ENCODE assay signal across 33 cellular contexts in the genomic region with DNA sequence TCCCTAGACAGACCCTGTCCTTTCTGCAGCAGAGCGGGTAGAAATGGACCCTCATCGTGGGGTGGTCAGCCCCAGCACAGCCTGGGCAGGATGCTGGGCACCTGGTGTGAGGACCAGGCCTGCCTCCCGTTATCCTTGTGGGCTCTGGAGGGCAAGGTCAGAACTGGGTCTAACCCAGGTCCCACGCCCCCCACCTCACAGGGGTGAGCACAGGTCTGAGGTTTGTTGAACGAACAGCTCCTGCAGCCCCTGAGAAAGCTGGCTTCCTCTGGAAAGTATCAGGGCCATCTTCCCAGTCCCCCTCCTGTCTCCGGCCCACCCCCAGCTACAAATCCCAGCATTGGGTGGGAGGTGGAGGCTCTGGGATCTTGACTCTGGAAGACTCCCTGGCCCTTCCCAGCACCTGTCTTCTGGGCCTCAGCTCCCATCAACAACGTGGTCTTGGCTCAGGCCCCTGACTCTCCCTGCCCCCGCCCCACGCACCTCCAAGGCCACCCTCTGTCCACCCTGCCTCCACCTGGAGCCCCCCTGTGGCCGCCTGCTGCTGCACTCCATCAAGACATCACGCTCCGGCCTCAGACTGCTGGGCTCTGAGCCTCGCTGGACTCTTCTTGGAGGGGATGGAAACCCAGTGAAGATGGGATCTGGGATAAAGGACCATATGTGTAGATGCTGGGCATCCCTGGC.
"Had no signal": no experiment of that assay in that cellular context is flagged by ENCODE, and none has a peak within 500 bp of the region (broad histone marks: within the 10 kb centered on the region; RNA-seq: fewer than 3 reads in every experiment).

No MANE protein-coding gene starts in this region.

- H3K4me1 Mint-ChIP-seq: activated CD4-positive, alpha-beta memory T cell treated with anti-CD3 and anti-CD28 coated beads, Interleukin-2, amount 10 ng/mL, durations not matched to agents 7 days and 5 days; activated naive CD4-positive, alpha-beta T cell treated with anti-CD3 and anti-CD28 coated beads, Interleukin-2, amount 10 ng/mL, durations not matched to agents 7 days and 5 days; activated naive CD8-positive, alpha-beta T cell treated with anti-CD3 and anti-CD28 coated beads, Interleukin-2, amount 50 U/mL, for 24 hours; central memory CD8-positive, alpha-beta T cell; T-cell; T-helper 17 cell had no signal

- H3K27ac Mint-ChIP-seq: activated CD4-positive, alpha-beta memory T cell treated with anti-CD3 and anti-CD28 coated beads, Interleukin-2, amount 10 ng/mL, durations not matched to agents 7 days and 5 days; activated naive CD4-positive, alpha-beta T cell treated with anti-CD3 and anti-CD28 coated beads, Interleukin-2, amount 10 ng/mL, durations not matched to agents 7 days and 5 days; activated naive CD8-positive, alpha-beta T cell; activated naive CD8-positive, alpha-beta T cell treated with anti-CD3 and anti-CD28 coated beads, Interleukin-2, amount 50 U/mL, for 24 hours; T-cell; T-helper 17 cell had no signal

- H2AFZ ChIP-seq: PC-9 had no signal

- H3K4me3 Mint-ChIP-seq: activated CD4-positive, alpha-beta memory T cell treated with anti-CD3 and anti-CD28 coated beads, Interleukin-2, amount 10 ng/mL, durations not matched to agents 7 days and 5 days; activated naive CD4-positive, alpha-beta T cell treated with anti-CD3 and anti-CD28 coated beads, Interleukin-2, amount 10 ng/mL, durations not matched to agents 7 days and 5 days; activated naive CD8-positive, alpha-beta T cell; activated naive CD8-positive, alpha-beta T cell treated with anti-CD3 and anti-CD28 coated beads, Interleukin-2, amount 50 U/mL, for 24 hours; central memory CD8-positive, alpha-beta T cell; T-cell; T-helper 17 cell had no signal

- FAIRE-seq: RCC 7860 had no signal

- H3K27ac ChIP-seq: brain microvascular endothelial cell, PC-9, RWPE1, WERI-Rb-1 had no signal

- DNase-seq: activated CD4-positive, alpha-beta memory T cell treated with anti-CD3 and anti-CD28 coated beads, Interleukin-2, amount 10 ng/mL, durations not matched to agents 7 days and 5 days; activated CD4-positive, alpha-beta T cell treated with anti-CD3 and anti-CD28 coated beads for 1 hour; activated CD4-positive, alpha-beta T cell treated with anti-CD3 and anti-CD28 coated beads for 48 hours; activated CD4-positive, CD25-positive, alpha-beta regulatory T cell; activated effector memory CD4-positive, alpha-beta T cell treated with Interleukin-2 at 50 U/mL for 16 hours; activated naive CD4-positive, alpha-beta T cell treated with anti-CD3 and anti-CD28 coated beads, Interleukin-2, amount 10 ng/mL, durations not matched to agents 7 days and 5 days; activated naive CD8-positive, alpha-beta T cell treated with anti-CD3 and anti-CD28 coated beads, Interleukin-2, amount 50 U/mL, for 24 hours; activated T-cell treated with anti-CD3 and anti-CD28 coated beads, Interleukin-2, amount 50 U/mL, for 48 hours; brain microvascular endothelial cell; Kasumi-1; KG1; NCI-H1092 treated with DMSO at 0.1 percent for 48 hours; NCI-H1417; NCI-H146; NCI-H187; NCI-H2029 treated with DMSO at 0.1 percent for 48 hours; NCI-H2107; NCI-H2171; NCI-H510A; NCI-H526; NCI-H748 treated with DMSO at 0.1 percent for 48 hours; NK-92 treated with Interleukin-12 subunit alpha and Interleukin-12 subunit beta, amount 100 ng/mL, for 24 hours; PC-9; SIG-M5; T-cell; T-helper 17 cell; WERI-Rb-1 had no signal

- H3K4me3 ChIP-seq: PC-9 had no signal

- H3K4me2 ChIP-seq: PC-9 had no signal

- H3K27me3 Mint-ChIP-seq: central memory CD8-positive, alpha-beta T cell had no signal

- H3K36me3 Mint-ChIP-seq: activated naive CD4-positive, alpha-beta T cell treated with anti-CD3 and anti-CD28 coated beads, Interleukin-2, amount 10 ng/mL, durations not matched to agents 7 days and 5 days; activated naive CD8-positive, alpha-beta T cell; T-cell had no signal

- H3K36me3 ChIP-seq: brain microvascular endothelial cell, WERI-Rb-1 had no signal

- H3K9me3 Mint-ChIP-seq: activated CD4-positive, alpha-beta memory T cell treated with anti-CD3 and anti-CD28 coated beads, Interleukin-2, amount 10 ng/mL, durations not matched to agents 7 days and 5 days; activated naive CD4-positive, alpha-beta T cell treated with anti-CD3 and anti-CD28 coated beads, Interleukin-2, amount 10 ng/mL, durations not matched to agents 7 days and 5 days; activated naive CD8-positive, alpha-beta T cell treated with anti-CD3 and anti-CD28 coated beads, Interleukin-2, amount 50 U/mL, for 24 hours; central memory CD8-positive, alpha-beta T cell; T-cell had no signal

- ATAC-seq: activated naive CD8-positive, alpha-beta T cell treated with anti-CD3 and anti-CD28 coated beads, Interleukin-2, amount 50 U/mL, for 24 hours; Right ventricle myocardium inferior; SK-N-SH treated with all-trans-retinoic acid at 6 μM for 48 hours; T-cell; T-helper 17 cell had no signal

- H3K27me3 ChIP-seq: brain microvascular endothelial cell had no signal
